Comparison of ENCODE assay signal across 19 cellular contexts in the genomic region with DNA sequence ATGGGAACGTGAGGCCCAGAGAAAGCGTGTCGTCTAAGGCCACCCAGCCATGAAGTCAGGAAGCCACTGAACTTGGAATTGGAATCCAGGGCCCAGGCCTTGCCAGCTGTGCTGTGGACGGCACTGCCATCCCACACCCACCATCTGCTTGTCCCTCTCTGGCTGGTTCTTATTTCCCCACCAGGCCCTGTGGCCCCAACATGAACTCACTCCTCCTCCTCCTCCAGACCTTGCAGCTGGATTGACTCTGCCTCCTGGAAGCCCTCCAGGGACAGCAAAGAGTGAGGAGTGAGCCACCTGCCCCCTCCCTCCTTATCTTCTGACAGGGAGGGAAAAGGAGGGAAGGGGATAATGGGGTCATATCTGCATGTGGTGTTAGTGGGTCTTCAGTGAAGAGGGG. TPM values are rescaled to one million over a fixed set of nuclear protein-coding genes. Genes with fewer than 3 reads are reported as not detected.
"Had no signal": no experiment of that assay in that cellular context is flagged by ENCODE, and none has a peak within 500 bp of the region (broad histone marks: within the 10 kb centered on the region; RNA-seq: fewer than 3 reads in every experiment).

No MANE protein-coding gene starts in this region.

- H3K4me1 ChIP-seq: breast epithelium, colonic mucosa had no signal

- H3K36me3 ChIP-seq: breast epithelium, colonic mucosa, esophagus muscularis mucosa, gastroesophageal sphincter, right atrium auricular region, suprapubic skin, tibial nerve had no signal

- H3K27me3 ChIP-seq: breast epithelium, colonic mucosa, dorsolateral prefrontal cortex, right atrium auricular region, suprapubic skin, tibial nerve had no signal

- DNase-seq: activated CD4-positive, alpha-beta T cell treated with anti-CD3 and anti-CD28 coated beads for 1 hour had no signal

- H3K9me3 ChIP-seq: colonic mucosa, gastroesophageal sphincter, right atrium auricular region, suprapubic skin had no signal

- H3K27ac ChIP-seq: colonic mucosa, esophagus muscularis mucosa, gastroesophageal sphincter, skin epidermis, suprapubic skin, tibial nerve had no signal

- H3K4me3 ChIP-seq: breast epithelium, colonic mucosa, dorsolateral prefrontal cortex, esophagus muscularis mucosa, gastroesophageal sphincter, right atrium auricular region, skin epidermis, suprapubic skin, tibial nerve had no signal

- ATAC-seq: gastroesophageal sphincter had no signal

RNA-seq across cellular contexts. Expression of a gene that starts 16.0 kb away (rescaled TPM):
- total RNA-seq: activated naive CD4-positive, alpha-beta T cell treated with anti-CD3 and anti-CD28 coated beads, Interleukin-2, amount 50 U/mL, for 72 hours; mononuclear cell; occipital lobe; T-helper 2 cell treated with Interferon-gamma antibody and Interleukin-4, amounts not matched to agents 100 ng/mL and 5 ng/mL, for 36 hours had no signal

RNA-seq across cellular contexts. Expression of a gene that starts 41.1 kb away (rescaled TPM):
- total RNA-seq: activated naive CD4-positive, alpha-beta T cell treated with anti-CD3 and anti-CD28 coated beads, Interleukin-2, amount 50 U/mL, for 72 hours; astrocyte; breast epithelium; dorsolateral prefrontal cortex; esophagus muscularis mucosa; gastroesophageal sphincter; lower leg skin; mononuclear cell; myocyte; occipital lobe; progenitor cell of endocrine pancreas; right atrium auricular region; suprapubic skin; T-helper 2 cell treated with Interferon-gamma antibody and Interleukin-4, amounts not matched to agents 100 ng/mL and 5 ng/mL, for 36 hours; tibial nerve; urinary bladder had no signal
- polyA plus RNA-seq: urinary bladder had no signal
